1 cellular context compared by ENCODE assay signal in the genomic region with DNA sequence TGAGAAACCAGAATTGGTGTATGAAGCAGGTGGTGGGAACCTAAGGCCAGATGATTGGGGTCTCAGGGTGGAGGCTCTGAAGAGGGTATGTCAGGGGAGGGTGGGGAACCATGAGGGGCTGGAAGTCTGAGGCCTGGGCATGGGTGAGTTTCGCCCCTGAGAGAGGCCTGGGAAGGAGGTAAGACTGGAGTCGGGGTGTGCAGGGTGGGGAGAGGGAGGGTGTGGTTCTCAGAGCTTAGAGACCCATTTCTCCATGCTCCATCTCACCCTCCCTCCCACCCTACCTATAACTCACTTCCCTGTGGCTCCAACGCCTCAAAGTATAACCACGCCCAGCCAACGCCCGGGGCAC.
TF ChIP-seq lines count a peak whose summit lies in the region.

No MANE protein-coding gene starts in this region.

TF ChIP-seq in GM12878, 131 proteins besides CTCF, POLR2A, EP300 and RAD21:
- TF ChIP-seq HDAC6 (IDR thresholded peaks at IDR 0.05; ENCODE audit: unreplicated experiment): no peak
- TF ChIP-seq, protein P1, sequence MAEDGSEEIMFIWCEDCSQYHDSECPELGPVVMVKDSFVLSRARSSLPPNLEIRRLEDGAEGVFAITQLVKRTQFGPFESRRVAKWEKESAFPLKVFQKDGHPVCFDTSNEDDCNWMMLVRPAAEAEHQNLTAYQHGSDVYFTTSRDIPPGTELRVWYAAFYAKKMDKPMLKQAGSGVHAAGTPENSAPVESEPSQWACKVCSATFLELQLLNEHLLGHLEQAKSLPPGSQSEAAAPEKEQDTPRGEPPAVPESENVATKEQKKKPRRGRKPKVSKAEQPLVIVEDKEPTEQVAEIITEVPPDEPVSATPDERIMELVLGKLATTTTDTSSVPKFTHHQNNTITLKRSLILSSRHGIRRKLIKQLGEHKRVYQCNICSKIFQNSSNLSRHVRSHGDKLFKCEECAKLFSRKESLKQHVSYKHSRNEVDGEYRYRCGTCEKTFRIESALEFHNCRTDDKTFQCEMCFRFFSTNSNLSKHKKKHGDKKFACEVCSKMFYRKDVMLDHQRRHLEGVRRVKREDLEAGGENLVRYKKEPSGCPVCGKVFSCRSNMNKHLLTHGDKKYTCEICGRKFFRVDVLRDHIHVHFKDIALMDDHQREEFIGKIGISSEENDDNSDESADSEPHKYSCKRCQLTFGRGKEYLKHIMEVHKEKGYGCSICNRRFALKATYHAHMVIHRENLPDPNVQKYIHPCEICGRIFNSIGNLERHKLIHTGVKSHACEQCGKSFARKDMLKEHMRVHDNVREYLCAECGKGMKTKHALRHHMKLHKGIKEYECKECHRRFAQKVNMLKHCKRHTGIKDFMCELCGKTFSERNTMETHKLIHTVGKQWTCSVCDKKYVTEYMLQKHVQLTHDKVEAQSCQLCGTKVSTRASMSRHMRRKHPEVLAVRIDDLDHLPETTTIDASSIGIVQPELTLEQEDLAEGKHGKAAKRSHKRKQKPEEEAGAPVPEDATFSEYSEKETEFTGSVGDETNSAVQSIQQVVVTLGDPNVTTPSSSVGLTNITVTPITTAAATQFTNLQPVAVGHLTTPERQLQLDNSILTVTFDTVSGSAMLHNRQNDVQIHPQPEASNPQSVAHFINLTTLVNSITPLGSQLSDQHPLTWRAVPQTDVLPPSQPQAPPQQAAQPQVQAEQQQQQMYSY (CRISPR knock-in tag; IDR thresholded peaks at IDR 0.05): no peak
- TF ChIP-seq ZNF622 (IDR thresholded peaks at IDR 0.05): no peak
- no peak for TF ChIP-seq CEBPB (IDR thresholded peaks at IDR 0.05; ENCODE audit: borderline replicate concordance in 1 of 2, low read depth in 2 of 2, low read length in 2 of 2)
- no peak for TF ChIP-seq MYB (IDR thresholded peaks at IDR 0.05; ENCODE audit: borderline replicate concordance, low read depth, low read length)
- TF ChIP-seq POLR2AphosphoS2 (IDR thresholded peaks at IDR 0.05; ENCODE audit: low read depth, low read length): no peak
- TF ChIP-seq, protein P2, sequence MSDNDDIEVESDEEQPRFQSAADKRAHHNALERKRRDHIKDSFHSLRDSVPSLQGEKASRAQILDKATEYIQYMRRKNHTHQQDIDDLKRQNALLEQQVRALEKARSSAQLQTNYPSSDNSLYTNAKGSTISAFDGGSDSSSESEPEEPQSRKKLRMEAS (IDR thresholded peaks at IDR 0.05; ENCODE audit: low read depth, low read length): no peak
- TF ChIP-seq, protein P3, sequence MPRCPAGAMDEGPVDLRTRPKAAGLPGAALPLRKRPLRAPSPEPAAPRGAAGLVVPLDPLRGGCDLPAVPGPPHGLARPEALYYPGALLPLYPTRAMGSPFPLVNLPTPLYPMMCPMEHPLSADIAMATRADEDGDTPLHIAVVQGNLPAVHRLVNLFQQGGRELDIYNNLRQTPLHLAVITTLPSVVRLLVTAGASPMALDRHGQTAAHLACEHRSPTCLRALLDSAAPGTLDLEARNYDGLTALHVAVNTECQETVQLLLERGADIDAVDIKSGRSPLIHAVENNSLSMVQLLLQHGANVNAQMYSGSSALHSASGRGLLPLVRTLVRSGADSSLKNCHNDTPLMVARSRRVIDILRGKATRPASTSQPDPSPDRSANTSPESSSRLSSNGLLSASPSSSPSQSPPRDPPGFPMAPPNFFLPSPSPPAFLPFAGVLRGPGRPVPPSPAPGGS (IDR thresholded peaks at IDR 0.05; ENCODE audit: borderline replicate concordance, insufficient read depth, low read depth, low read length, poor library complexity, severe bottlenecking): no peak
- no peak for TF ChIP-seq RCOR1 (conservative IDR thresholded peaks at IDR 0.05; ENCODE audit: low read depth, low read length)
- TF ChIP-seq, protein P4, sequence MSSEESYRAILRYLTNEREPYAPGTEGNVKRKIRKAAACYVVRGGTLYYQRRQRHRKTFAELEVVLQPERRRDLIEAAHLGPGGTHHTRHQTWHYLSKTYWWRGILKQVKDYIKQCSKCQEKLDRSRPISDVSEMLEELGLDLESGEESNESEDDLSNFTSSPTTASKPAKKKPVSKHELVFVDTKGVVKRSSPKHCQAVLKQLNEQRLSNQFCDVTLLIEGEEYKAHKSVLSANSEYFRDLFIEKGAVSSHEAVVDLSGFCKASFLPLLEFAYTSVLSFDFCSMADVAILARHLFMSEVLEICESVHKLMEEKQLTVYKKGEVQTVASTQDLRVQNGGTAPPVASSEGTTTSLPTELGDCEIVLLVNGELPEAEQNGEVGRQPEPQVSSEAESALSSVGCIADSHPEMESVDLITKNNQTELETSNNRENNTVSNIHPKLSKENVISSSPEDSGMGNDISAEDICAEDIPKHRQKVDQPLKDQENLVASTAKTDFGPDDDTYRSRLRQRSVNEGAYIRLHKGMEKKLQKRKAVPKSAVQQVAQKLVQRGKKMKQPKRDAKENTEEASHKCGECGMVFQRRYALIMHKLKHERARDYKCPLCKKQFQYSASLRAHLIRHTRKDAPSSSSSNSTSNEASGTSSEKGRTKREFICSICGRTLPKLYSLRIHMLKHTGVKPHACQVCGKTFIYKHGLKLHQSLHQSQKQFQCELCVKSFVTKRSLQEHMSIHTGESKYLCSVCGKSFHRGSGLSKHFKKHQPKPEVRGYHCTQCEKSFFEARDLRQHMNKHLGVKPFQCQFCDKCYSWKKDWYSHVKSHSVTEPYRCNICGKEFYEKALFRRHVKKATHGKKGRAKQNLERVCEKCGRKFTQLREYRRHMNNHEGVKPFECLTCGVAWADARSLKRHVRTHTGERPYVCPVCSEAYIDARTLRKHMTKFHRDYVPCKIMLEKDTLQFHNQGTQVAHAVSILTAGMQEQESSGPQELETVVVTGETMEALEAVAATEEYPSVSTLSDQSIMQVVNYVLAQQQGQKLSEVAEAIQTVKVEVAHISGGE (CRISPR knock-in tag; IDR thresholded peaks at IDR 0.05): no peak
- no peak for TF ChIP-seq SIN3A (IDR thresholded peaks at IDR 0.05; ENCODE audit: low read depth, low read length)
- TF ChIP-seq MYC (IDR thresholded peaks at IDR 0.05; ENCODE audit: insufficient read depth, insufficient read length, insufficient replicate concordance, low read length, severe bottlenecking): no peak
- no peak for TF ChIP-seq HDGF (IDR thresholded peaks at IDR 0.05)
- TF ChIP-seq NRF1 (conservative IDR thresholded peaks at IDR 0.05; ENCODE audit: low read depth, low read length): no peak
- no peak for TF ChIP-seq ZNF24 (IDR thresholded peaks at IDR 0.05)
- TF ChIP-seq, protein P5, sequence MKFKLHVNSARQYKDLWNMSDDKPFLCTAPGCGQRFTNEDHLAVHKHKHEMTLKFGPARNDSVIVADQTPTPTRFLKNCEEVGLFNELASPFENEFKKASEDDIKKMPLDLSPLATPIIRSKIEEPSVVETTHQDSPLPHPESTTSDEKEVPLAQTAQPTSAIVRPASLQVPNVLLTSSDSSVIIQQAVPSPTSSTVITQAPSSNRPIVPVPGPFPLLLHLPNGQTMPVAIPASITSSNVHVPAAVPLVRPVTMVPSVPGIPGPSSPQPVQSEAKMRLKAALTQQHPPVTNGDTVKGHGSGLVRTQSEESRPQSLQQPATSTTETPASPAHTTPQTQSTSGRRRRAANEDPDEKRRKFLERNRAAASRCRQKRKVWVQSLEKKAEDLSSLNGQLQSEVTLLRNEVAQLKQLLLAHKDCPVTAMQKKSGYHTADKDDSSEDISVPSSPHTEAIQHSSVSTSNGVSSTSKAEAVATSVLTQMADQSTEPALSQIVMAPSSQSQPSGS (IDR thresholded peaks at IDR 0.05; ENCODE audit: low read length): no peak
